In genomic region chr2:225893151-225893550, GRCh38 we compare ENCODE assay signal across 20 cellular contexts.
"Had no signal": no experiment of that assay in that cellular context is flagged by ENCODE, and none has a peak within 500 bp of the region (broad histone marks: within the 10 kb centered on the region; RNA-seq: fewer than 3 reads in every experiment).

No MANE protein-coding gene starts in this region.

- H3K9me3 ChIP-seq: ascending aorta, gastrocnemius medialis, heart left ventricle, neutrophil, ovary, psoas muscle, tibial artery had no signal

- ATAC-seq: activated naive CD4-positive, alpha-beta T cell treated with anti-CD3 and anti-CD28 coated beads, Interleukin-2, amount 50 U/mL, for 72 hours; effector memory CD8-positive, alpha-beta T cell; esophagus mucosa; gastrocnemius medialis; heart left ventricle; natural killer cell treated with Interleukin-12 subunit alpha and Interleukin-12 subunit beta and Interleukin-15 and Interleukin-18, amount 100 ng/mL, for 72 hours; psoas muscle; right cardiac atrium; stimulated activated naive CD8-positive, alpha-beta T cell treated with anti-CD3 and anti-CD28 coated beads, Interleukin-15, amount 100 ng/mL, for 72 hours; WTC11 had no signal

- H3K27ac ChIP-seq: ascending aorta, gastrocnemius medialis, heart left ventricle, neutrophil, psoas muscle, skin epidermis, tibial artery had no signal

- H3K36me3 ChIP-seq: ascending aorta, gastrocnemius medialis, heart left ventricle, neutrophil, ovary, tibial artery had no signal

- H3K27me3 ChIP-seq: ascending aorta, gastrocnemius medialis, heart left ventricle, ovary, tibial artery had no signal

- DNase-seq: activated gamma-delta T cell treated with Interleukin-2 at 50 U/mL for 16 hours; activated T-cell treated with anti-CD3 and anti-CD28 coated beads, Interleukin-2, amount 50 U/mL, for 1 hour; effector memory CD8-positive, alpha-beta T cell; gastrocnemius medialis; heart left ventricle; psoas muscle; right cardiac atrium; stimulated activated CD4-positive, alpha-beta T cell treated with anti-CD3 and anti-CD28 coated beads, Interleukin-1b, Interleukin-23, amount 100 ng/mL, for 48 hours; stimulated activated naive CD8-positive, alpha-beta T cell treated with anti-CD3 and anti-CD28 coated beads, Interleukin-15, amount 100 ng/mL, for 72 hours; T-helper 9 cell; tibial artery had no signal

- H3K4me3 ChIP-seq: ascending aorta, gastrocnemius medialis, heart left ventricle, lung, ovary, psoas muscle, skin epidermis, tibial artery had no signal

- H3K4me1 ChIP-seq: tibial artery had no signal
